ENCODE assay signal across 1 cellular context in the genomic region with DNA sequence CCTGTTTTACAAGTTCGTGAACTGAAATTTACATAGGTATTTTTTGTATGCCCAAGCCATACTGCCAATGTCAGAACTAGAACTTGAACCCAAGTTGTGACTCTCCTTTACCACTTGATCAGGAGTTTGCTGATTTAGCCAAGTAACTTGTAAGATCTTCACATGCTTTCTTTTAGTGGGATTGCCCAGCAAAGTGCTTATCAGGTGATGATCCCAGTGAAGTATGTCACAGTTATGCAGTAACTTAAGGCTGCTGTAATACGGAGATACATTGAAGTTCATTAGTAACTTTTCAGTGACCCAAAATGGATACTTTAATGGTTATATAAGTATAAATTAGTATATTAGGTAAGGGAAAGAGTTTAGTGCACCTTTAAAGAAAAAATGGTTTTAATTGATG.
TF ChIP-seq lines count a peak whose summit lies in the region.

No MANE protein-coding gene starts in this region.

TF ChIP-seq in HEK293, 187 proteins besides CTCF, POLR2A, EP300 and RAD21 (continued from another document):
- TF ChIP-seq, protein P1, sequence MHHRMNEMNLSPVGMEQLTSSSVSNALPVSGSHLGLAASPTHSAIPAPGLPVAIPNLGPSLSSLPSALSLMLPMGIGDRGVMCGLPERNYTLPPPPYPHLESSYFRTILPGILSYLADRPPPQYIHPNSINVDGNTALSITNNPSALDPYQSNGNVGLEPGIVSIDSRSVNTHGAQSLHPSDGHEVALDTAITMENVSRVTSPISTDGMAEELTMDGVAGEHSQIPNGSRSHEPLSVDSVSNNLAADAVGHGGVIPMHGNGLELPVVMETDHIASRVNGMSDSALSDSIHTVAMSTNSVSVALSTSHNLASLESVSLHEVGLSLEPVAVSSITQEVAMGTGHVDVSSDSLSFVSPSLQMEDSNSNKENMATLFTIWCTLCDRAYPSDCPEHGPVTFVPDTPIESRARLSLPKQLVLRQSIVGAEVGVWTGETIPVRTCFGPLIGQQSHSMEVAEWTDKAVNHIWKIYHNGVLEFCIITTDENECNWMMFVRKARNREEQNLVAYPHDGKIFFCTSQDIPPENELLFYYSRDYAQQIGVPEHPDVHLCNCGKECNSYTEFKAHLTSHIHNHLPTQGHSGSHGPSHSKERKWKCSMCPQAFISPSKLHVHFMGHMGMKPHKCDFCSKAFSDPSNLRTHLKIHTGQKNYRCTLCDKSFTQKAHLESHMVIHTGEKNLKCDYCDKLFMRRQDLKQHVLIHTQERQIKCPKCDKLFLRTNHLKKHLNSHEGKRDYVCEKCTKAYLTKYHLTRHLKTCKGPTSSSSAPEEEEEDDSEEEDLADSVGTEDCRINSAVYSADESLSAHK (tag by site-specific recombination; IDR thresholded peaks at IDR 0.05), result no peak
